11 cellular contexts compared by ENCODE assay signal in genomic region chr2:46275995-46276394, GRCh38. TPM values are rescaled to one million over a fixed set of nuclear protein-coding genes. Genes with fewer than 3 reads are reported as not detected.
DNase-seq lines count a peak whose midpoint lies in the region; ATAC-seq and TF ChIP-seq lines count a peak whose summit lies in the region.
"Had no signal": no experiment of that assay in that cellular context is flagged by ENCODE, and none has a peak within 500 bp of the region (broad histone marks: within the 10 kb centered on the region; RNA-seq: fewer than 3 reads in every experiment).

No MANE protein-coding gene starts in this region.

- in situ Hi-C loops in brain microvascular endothelial cell (cut with HindIII; ENCODE audit: low pct_ligation_motif_present, low sequenced_read_pairs) = no loop called here

- TF ChIP-seq CTCF in brain microvascular endothelial cell (IDR thresholded peaks at IDR 0.05; ENCODE audit: low read depth, low read length, missing control alignments) = peak; percentile 5

- intact Hi-C loops in left colon (cut with DNase I, micrococcal nuclease) = no loop called here

- ATAC-seq in left colon = no peak
- no peak for ATAC-seq in GM19463 (IDR thresholded peaks at IDR 0.05; ENCODE audit: unreplicated experiment)
- ATAC-seq in HG03354 (IDR thresholded peaks at IDR 0.05; ENCODE audit: poor library complexity, severe bottlenecking, unreplicated experiment) = no peak

- H3K9ac ChIP-seq in subcutaneous abdominal adipose tissue (ENCODE audit: low read length in 5 of 5) = peak overlapping the region in 1 of 5 donors; percentile 22

- DNase-seq in NCI-H69 (lab: John Stamatoyannopoulos, UW) (peak; percentile 5), brain microvascular endothelial cell (peak; percentile 16), left colon (peak; percentile 35 to 38), KG1 (lab: John Stamatoyannopoulos, UW) (no peak), NCI-H146 (lab: John Stamatoyannopoulos, UW) (no peak)
- DNase-seq: GDM1, hippocampal formation, NCI-H1694 had no signal

- H3K27me3 ChIP-seq in brain microvascular endothelial cell (replicated peaks) = no peaks in the 10 kb centered on the region
- no peaks in the 10 kb centered on the region for H3K27me3 ChIP-seq in subcutaneous abdominal adipose tissue (ENCODE audit: control insufficient read depth in 5 of 5, insufficient read depth in 4 of 5, low read length in 5 of 5)

- H3K27ac ChIP-seq in brain microvascular endothelial cell = peak overlapping the region; percentile 37
- peak overlapping the region; percentile 73 for H3K27ac ChIP-seq in subcutaneous abdominal adipose tissue (ENCODE audit: low read depth, low read length)

- peaks cover 6 to 70% (median 18%) of the 10 kb centered on the region in 5 donors for H3K4me1 ChIP-seq in subcutaneous abdominal adipose tissue (ENCODE audit: control insufficient read depth in 5 of 5, insufficient read depth in 5 of 5, low read length in 5 of 5)

- H3K36me3 ChIP-seq in brain microvascular endothelial cell (replicated peaks) = no peaks in the 10 kb centered on the region
- H3K36me3 ChIP-seq in subcutaneous abdominal adipose tissue (ENCODE audit: control insufficient read depth in 5 of 5, insufficient read depth in 5 of 5, low read length in 5 of 5) = no peaks in the 10 kb centered on the region

- H3K4me3 ChIP-seq in brain microvascular endothelial cell (ENCODE audit: low read depth, low read length) (peak overlapping the region; percentile 12), subcutaneous abdominal adipose tissue (ENCODE audit: low read depth in 1 of 5, low read length in 5 of 5) (peak overlapping the region in 1 of 5 donors; percentile 4)

- H3K9me3 ChIP-seq in subcutaneous abdominal adipose tissue (ENCODE audit: control insufficient read depth in 5 of 5, low read length in 5 of 5) = no peaks in the 10 kb centered on the region

RNA-seq across cellular contexts. Expression of gene EPAS1, which starts 21.2 kb away (rescaled TPM):
- 100 to 1,000 TPM; 155 to 226 TPM for total RNA-seq in left colon

Comparison
In these comparisons a context has a peak if more than half of its experiments do, and no peak if none do; other contexts are left out.
1. DNase-seq: peak in NCI-H69 (single experiment), brain microvascular endothelial cell (single experiment) and left colon (2 of 2); none in KG1 (single experiment) and NCI-H146 (single experiment).